Comparison of ENCODE assay signal across 8 cellular contexts in genomic region chr1:28877132-28877781, GRCh38. TPM values are rescaled to one million over a fixed set of nuclear protein-coding genes. Genes with fewer than 3 reads are reported as not detected.
DNase-seq lines count a peak whose midpoint lies in the region; ATAC-seq and TF ChIP-seq lines count a peak whose summit lies in the region.

No MANE protein-coding gene starts in this region.

- no peaks in the 10 kb centered on the region for H3K9me3 Mint-ChIP-seq in CD4-positive, CD25-positive, alpha-beta regulatory T cell

- peaks cover 5% of the 10 kb centered on the region for H3K4me1 ChIP-seq in CD4-positive, CD25-positive, alpha-beta regulatory T cell (ENCODE audit: control insufficient read depth, insufficient read depth, low read length, poor library complexity, severe bottlenecking)

- H3K4me3 Mint-ChIP-seq in CD4-positive, CD25-positive, alpha-beta regulatory T cell = no peak overlapping the region

- peak; percentile 66 to 79 (median 72) for DNase-seq in CD4-positive, CD25-positive, alpha-beta regulatory T cell
- DNase-seq in HCEC 1CT (peak; percentile 54), NCI-H2227 (lab: John Stamatoyannopoulos, UW; ENCODE audit: unreplicated experiment) (peak; percentile 83), cardiac fibroblast (ENCODE audit: low read depth in 2 of 2) (peak; percentile 76 to 78), kidney epithelial cell (ENCODE audit: low read depth) (no peak)
- peak; percentile 42 to 66 (median 55) for DNase-seq in activated CD4-positive, CD25-positive, alpha-beta regulatory T cell (lab: John Stamatoyannopoulos, UW)
- peak; percentile 60 for DNase-seq in stimulated activated CD4-positive, alpha-beta T cell treated with anti-CD3 and anti-CD28 coated beads, Interleukin-2, amount 100 ng/mL, for 4 hours (ENCODE audit: low read depth)

- H3K27me3 ChIP-seq in CD4-positive, CD25-positive, alpha-beta regulatory T cell (ENCODE audit: control insufficient read depth, insufficient read depth, low read length) = no peaks in the 10 kb centered on the region
- H3K27me3 ChIP-seq in kidney epithelial cell (ENCODE audit: control insufficient read depth, insufficient read depth, low read length) = peaks cover 3% of the 10 kb centered on the region

- no peak overlapping the region for H3K27ac Mint-ChIP-seq in CD4-positive, CD25-positive, alpha-beta regulatory T cell

- peaks cover 27% of the 10 kb centered on the region for H3K27me3 Mint-ChIP-seq in CD4-positive, CD25-positive, alpha-beta regulatory T cell

- no peak overlapping the region for H3K27ac ChIP-seq in CD4-positive, CD25-positive, alpha-beta regulatory T cell (ENCODE audit: insufficient read depth, low read length, poor library complexity, severe bottlenecking)

- peak; percentile 88 for TF ChIP-seq CTCF in cardiac fibroblast (IDR thresholded peaks at IDR 0.05; ENCODE audit: low read depth, low read length)
- peak; percentile 85 for TF ChIP-seq CTCF in kidney epithelial cell (IDR thresholded peaks at IDR 0.05; ENCODE audit: insufficient read depth, low read length, poor library complexity, severe bottlenecking)

- H3K4me3 ChIP-seq in CD4-positive, CD25-positive, alpha-beta regulatory T cell (ENCODE audit: low read depth, low read length) = no peak overlapping the region
- H3K4me3 ChIP-seq in cardiac fibroblast (replicated peaks in 1 of 2; ENCODE audit: low read depth in 2 of 2, low read length in 2 of 2) = no peak overlapping the region
- H3K4me3 ChIP-seq in kidney epithelial cell (ENCODE audit: low read depth, low read length) = no peak overlapping the region

- H3K9me3 ChIP-seq in CD4-positive, CD25-positive, alpha-beta regulatory T cell (ENCODE audit: control insufficient read depth in 2 of 2, low read length in 2 of 2) = no peaks in the 10 kb centered on the region

- H3K36me3 ChIP-seq in CD4-positive, CD25-positive, alpha-beta regulatory T cell (ENCODE audit: control insufficient read depth, insufficient read depth, low read length) = no peaks in the 10 kb centered on the region
- H3K36me3 ChIP-seq in kidney epithelial cell (ENCODE audit: control insufficient read depth, insufficient read depth, low read length) = no peaks in the 10 kb centered on the region

- H3K36me3 Mint-ChIP-seq in CD4-positive, CD25-positive, alpha-beta regulatory T cell = no peaks in the 10 kb centered on the region

- peak; percentile 76 for ATAC-seq in CD4-positive, CD25-positive, alpha-beta regulatory T cell (ENCODE audit: low read depth in 2 of 2)
- no peak for ATAC-seq in HG02763 (IDR thresholded peaks at IDR 0.05; ENCODE audit: unreplicated experiment)

- H3K4me1 Mint-ChIP-seq in CD4-positive, CD25-positive, alpha-beta regulatory T cell = peaks cover 0 to 11% (median 7%) of the 10 kb centered on the region in 4 donors

RNA-seq across cellular contexts. Expression of gene EPB41, which starts 37.1 kb away (rescaled TPM):
- 309 TPM for total RNA-seq in CD4-positive, CD25-positive, alpha-beta regulatory T cell
- polyA plus RNA-seq in CD4-positive, CD25-positive, alpha-beta regulatory T cell = 100 to 1,000 TPM; 118 to 163 (median 140) TPM
- total RNA-seq in kidney epithelial cell = 40.5 and 40.7 TPM in 2 replicates
